Comparison of ENCODE assay signal across 22 cellular contexts in genomic region chr12:15794836-15795235, GRCh38.
"Had no signal": no experiment of that assay in that cellular context is flagged by ENCODE, and none has a peak within 500 bp of the region (broad histone marks: within the 10 kb centered on the region; RNA-seq: fewer than 3 reads in every experiment).

No MANE protein-coding gene starts in this region.

- ATAC-seq: gastroesophageal sphincter, left lobe of liver, mucosa of descending colon, natural killer cell, sciatic nerve had no signal

- H3K27me3 ChIP-seq: esophagus muscularis mucosa, gastroesophageal sphincter, stomach had no signal

- H3K36me3 Mint-ChIP-seq: natural killer cell had no signal

- H3K9me3 ChIP-seq: esophagus muscularis mucosa, gastroesophageal sphincter, mucosa of descending colon, stomach, thoracic aorta had no signal

- H3K27ac ChIP-seq: epithelial cell of prostate, esophagus muscularis mucosa, gastroesophageal sphincter, stomach, thoracic aorta had no signal

- FAIRE-seq: endometrium had no signal

- H3K9me3 Mint-ChIP-seq: natural killer cell, neural crest cell had no signal

- H3K27ac Mint-ChIP-seq: natural killer cell had no signal

- H3K4me3 ChIP-seq: esophagus muscularis mucosa, gastroesophageal sphincter, mucosa of descending colon, stomach, thoracic aorta had no signal

- DNase-seq: effector memory CD4-positive, alpha-beta T cell; foreskin fibroblast; glutamatergic neuron; islet precursor cell; mammary epithelial cell; mucosa of descending colon; natural killer cell; posterior cingulate gyrus; stimulated activated CD4-positive, alpha-beta T cell treated with anti-CD3 and anti-CD28 coated beads, Interleukin-2, amount 100 ng/mL, for 24 hours; stimulated activated CD4-positive, alpha-beta T cell treated with anti-CD3 and anti-CD28 coated beads, Interleukin-4, amount 100 ng/mL, for 4 hours; stimulated activated naive CD4-positive, alpha-beta T cell; stomach; substantia nigra; trophoblast cell had no signal

- H3K4me3 Mint-ChIP-seq: natural killer cell, neural crest cell had no signal

- H3K36me3 ChIP-seq: esophagus muscularis mucosa, gastroesophageal sphincter, stomach, thoracic aorta had no signal
